Comparison of ENCODE assay signal across 23 cellular contexts in genomic region chr11:40289370-40289769, GRCh38.
DNase-seq lines count a peak whose midpoint lies in the region; ATAC-seq lines count a peak whose summit lies in the region.
"Had no signal": no experiment of that assay in that cellular context is flagged by ENCODE, and none has a peak within 500 bp of the region (broad histone marks: within the 10 kb centered on the region; RNA-seq: fewer than 3 reads in every experiment).

No MANE protein-coding gene starts in this region.

- no peak overlapping the region for H2BK15ac ChIP-seq in mesendoderm (replicated peaks; ENCODE audit: low read depth)

- H4K5ac ChIP-seq in mesendoderm (ENCODE audit: low read length), result no peak overlapping the region

- WGBS in mesendoderm (ENCODE audit: extremely low coverage, insufficient coverage, low lambda C conversion rate), result no CpG with 5 or more reads among the region's 2 CpGs

- no peak overlapping the region for H2AK5ac ChIP-seq in mesendoderm (ENCODE audit: low read length)

- peak overlapping the region; percentile 80 for H3K4me3 ChIP-seq in SK-N-MC
- H3K4me3 ChIP-seq in mesendoderm (ENCODE audit: low read length), result no peak overlapping the region
- H3K4me3 ChIP-seq: BLaER1 treated with 17β-estradiol and CSF1 and Interleukin-3, amounts not matched to agents 10 nM and 100 nM; GM12878; HAP-1; Peyer's patch; SJCRH30 had no signal

- ATAC-seq in GM19023 (IDR thresholded peaks at IDR 0.05; ENCODE audit: unreplicated experiment), result no peak
- ATAC-seq: GM12878 had no signal

- H2BK120ac ChIP-seq in mesendoderm (ENCODE audit: low read depth, low read length), result no peak overlapping the region

- H3K9ac ChIP-seq in SK-N-MC (ENCODE audit: insufficient read length), result peak overlapping the region; percentile 47
- no peak overlapping the region for H3K9ac ChIP-seq in mesendoderm (ENCODE audit: low read length)

- H3K27me3 ChIP-seq in mesendoderm (ENCODE audit: insufficient read depth, low read length, poor library complexity), result no peaks in the 10 kb centered on the region
- H3K27me3 ChIP-seq: BLaER1 treated with 17β-estradiol and CSF1 and Interleukin-3, amounts not matched to agents 10 nM and 100 nM; Peyer's patch had no signal

- no peaks in the 10 kb centered on the region for H3K79me1 ChIP-seq in mesendoderm (ENCODE audit: low read length)

- H3K36me3 ChIP-seq in SK-N-MC (ENCODE audit: insufficient read depth, low read length) (no peaks in the 10 kb centered on the region), mesendoderm (ENCODE audit: control insufficient read depth, insufficient read depth, low read length) (no peaks in the 10 kb centered on the region)
- H3K36me3 ChIP-seq: BLaER1 treated with 17β-estradiol and CSF1 and Interleukin-3, amounts not matched to agents 10 nM and 100 nM; HAP-1; Peyer's patch; SJCRH30 had no signal

- H3K4me1 ChIP-seq in mesendoderm (ENCODE audit: control insufficient read depth, low read depth, low read length), result peaks cover 2% of the 10 kb centered on the region
- H3K4me1 ChIP-seq: Caco-2, Peyer's patch, SJCRH30 had no signal

- no peak overlapping the region for H3K4ac ChIP-seq in mesendoderm (ENCODE audit: low read depth, low read length)

- H3K18ac ChIP-seq in mesendoderm (ENCODE audit: low read length), result no peak overlapping the region

- H3K9me3 ChIP-seq in SK-N-MC (ENCODE audit: low read depth, low read length), result no peaks in the 10 kb centered on the region
- H3K9me3 ChIP-seq: Caco-2, HAP-1, Peyer's patch, SJCRH30 had no signal

- no peaks in the 10 kb centered on the region for H3K79me2 ChIP-seq in mesendoderm (ENCODE audit: control insufficient read depth, insufficient read depth, low read length)

- H2BK5ac ChIP-seq in mesendoderm (ENCODE audit: low read length), result no peak overlapping the region

- no peak overlapping the region for H3K4me2 ChIP-seq in mesendoderm (ENCODE audit: low read length)

- H3K27ac ChIP-seq in SK-N-MC (peak overlapping the region; percentile 87), mesendoderm (ENCODE audit: low read depth, low read length) (no peak overlapping the region)
- H3K27ac ChIP-seq: Peyer's patch, SJCRH30 had no signal

- DNase-seq in SK-N-MC (ENCODE audit: low read depth, low spot score), result no peak
- DNase-seq in mesendoderm, result peak; percentile 12
- DNase-seq in pons (ENCODE audit: low spot score), result peak; percentile 49
- no peak for DNase-seq in activated T-cell treated with anti-CD3 and anti-CD28 coated beads, Interleukin-2, amount 50 U/mL, for 48 hours
- no peak for DNase-seq in LoVo (ENCODE audit: low spot score)
- no peak for DNase-seq in stimulated activated CD4-positive, alpha-beta T cell treated with anti-CD3 and anti-CD28 coated beads, Interleukin-4, amount 100 ng/mL, for 24 hours
- DNase-seq: ACHN; Caco-2; CD4-positive, alpha-beta memory T cell; DMS 273 treated with DMSO at 0.1 percent for 48 hours; DMS79 treated with DMSO at 0.1 percent for 48 hours; KBM-7; NCI-H1092 treated with DMSO at 0.1 percent for 48 hours; NCI-H2029 treated with DMSO at 0.1 percent for 48 hours; NCI-H226; NCI-H510A treated with DMSO at 0.1 percent for 48 hours; NCI-H774; Peyer's patch; SJCRH30 had no signal

- H3K56ac ChIP-seq in mesendoderm (ENCODE audit: low read length), result no peak overlapping the region

- H4K8ac ChIP-seq in mesendoderm (ENCODE audit: low read depth, low read length), result no peak overlapping the region

- no peak overlapping the region for H3K23ac ChIP-seq in mesendoderm (ENCODE audit: low read length)

Comparison
In these comparisons a context has a peak if more than half of its experiments do, and no peak if none do; other contexts are left out.
1. DNase-seq: peak in mesendoderm (single experiment) and pons (single experiment); none in SK-N-MC (single experiment), activated T-cell treated with anti-CD3 and anti-CD28 coated beads, Interleukin-2, amount 50 U/mL, for 48 hours (0 of 2), LoVo (single experiment) and stimulated activated CD4-positive, alpha-beta T cell treated with anti-CD3 and anti-CD28 coated beads, Interleukin-4, amount 100 ng/mL, for 24 hours (single experiment).